In genomic region chr16:86555763-86556130, GRCh38 we compare ENCODE assay signal across 8 cellular contexts. TPM values are rescaled to one million over a fixed set of nuclear protein-coding genes. Genes with fewer than 3 reads are reported as not detected.
DNase-seq lines count a peak whose midpoint lies in the region; ATAC-seq, FAIRE-seq and TF ChIP-seq lines count a peak whose summit lies in the region.

No MANE protein-coding gene starts in this region.

- peaks cover 12% of the 10 kb centered on the region for H3K79me2 ChIP-seq in endothelial cell of umbilical vein (ENCODE audit: control insufficient read depth, insufficient read depth, low read length)

- TF ChIP-seq POLR2A in endothelial cell of umbilical vein (IDR thresholded peaks at IDR 0.05; ENCODE audit: low read depth, low read length) = no peak

- no peaks in the 10 kb centered on the region for H3K36me3 ChIP-seq in CD8-positive, alpha-beta T cell (ENCODE audit: insufficient read depth, low read length)
- H3K36me3 ChIP-seq in endothelial cell of umbilical vein (ENCODE audit: control insufficient read depth in 2 of 2, extremely low read depth in 1 of 2, insufficient read depth in 2 of 2, low read length in 2 of 2) (no peaks in the 10 kb centered on the region), pancreas (peaks cover 0 to 6% (median 0%) of the 10 kb centered on the region in 3 donors)

- peaks cover 11% of the 10 kb centered on the region for H3K27me3 Mint-ChIP-seq in CD8-positive, alpha-beta T cell (ENCODE audit: low read depth)

- ATAC-seq in CD8-positive, alpha-beta T cell = no peak
- ATAC-seq in pancreas = peak in 1 of 4 donors; percentile 11
- no peak for ATAC-seq in GM21390 (IDR thresholded peaks at IDR 0.05; ENCODE audit: unreplicated experiment)
- no peak for ATAC-seq in HG02642 (IDR thresholded peaks at IDR 0.05; ENCODE audit: poor library complexity, unreplicated experiment)

- 19 to 20% methylated on average over 16 of the region's 16 CpGs for WGBS in pancreas, 2 donors

- peak overlapping the region; percentile 99 for H2AFZ ChIP-seq in endothelial cell of umbilical vein (ENCODE audit: low read depth, low read length)

- CTCF ChIA-PET in CD8-positive, alpha-beta T cell (lab: Charles Lee) = interaction anchor here (0.7 kb wide), 1 partner anchor 9 kb away, joined by 3 read pairs; no protein-coding TSS in a partner anchor
- CTCF ChIA-PET in endothelial cell of umbilical vein (lab: Charles Lee) = no interaction called here

- H3K9me3 Mint-ChIP-seq in CD8-positive, alpha-beta T cell = no peaks in the 10 kb centered on the region

- POLR2A ChIA-PET in CD8-positive, alpha-beta T cell (lab: Charles Lee) = no interaction called here
- POLR2A ChIA-PET in endothelial cell of umbilical vein (lab: Charles Lee) = no interaction called here

- H3K27me3 ChIP-seq in CD8-positive, alpha-beta T cell (ENCODE audit: insufficient read depth, low read length) = no peaks in the 10 kb centered on the region
- H3K27me3 ChIP-seq in endothelial cell of umbilical vein (ENCODE audit: control insufficient read depth in 2 of 2, insufficient read depth in 2 of 2, low read length in 2 of 2) (peaks cover 3 to 5% of the 10 kb centered on the region in 2 experiments), pancreas (peaks cover 0 to 9% (median 0%) of the 10 kb centered on the region in 4 donors)

- H3K4me3 Mint-ChIP-seq in CD8-positive, alpha-beta T cell = peak overlapping the region; percentile 93

- H3K27ac ChIP-seq in CD8-positive, alpha-beta T cell (ENCODE audit: low read depth, low read length) = peak overlapping the region; percentile 93
- peak overlapping the region; percentile 89 for H3K27ac ChIP-seq in endothelial cell of umbilical vein (ENCODE audit: insufficient read depth, low read depth, low read length)
- H3K27ac ChIP-seq in pancreas = no peak overlapping the region

- H4K20me1 ChIP-seq in endothelial cell of umbilical vein (replicated peaks; ENCODE audit: control insufficient read depth, extremely low read depth, insufficient read depth, low read length) = no peaks in the 10 kb centered on the region

- H3K9me1 ChIP-seq in endothelial cell of umbilical vein (replicated peaks; ENCODE audit: control insufficient read depth, extremely low read depth, insufficient read depth, low read length) = no peaks in the 10 kb centered on the region

- intact Hi-C loops in CD8-positive, alpha-beta T cell (cut with DNase I, micrococcal nuclease) = loop anchor here (1.0 to 5.0 kb wide), 3 partner anchors 8 to 1211 kb away; partner anchors contain the start of gene ZCCHC14 (in 1 of the 2)
- intact Hi-C loops in endothelial cell of umbilical vein (cut with micrococcal nuclease) = no loop called here
- intact Hi-C loops in pancreas (cut with DNase I) = no loop called here

- H3K36me3 Mint-ChIP-seq in CD8-positive, alpha-beta T cell = peaks cover 19% of the 10 kb centered on the region

- H3K9me3 ChIP-seq in CD8-positive, alpha-beta T cell (ENCODE audit: low read length) = no peaks in the 10 kb centered on the region
- no peaks in the 10 kb centered on the region for H3K9me3 ChIP-seq in endothelial cell of umbilical vein (replicated peaks; ENCODE audit: control insufficient read depth, insufficient read depth, low read length)
- no peaks in the 10 kb centered on the region for H3K9me3 ChIP-seq in pancreas

- peak overlapping the region; percentile 87 for H3K4me3 ChIP-seq in CD8-positive, alpha-beta T cell (ENCODE audit: low read depth, low read length)
- peak overlapping the region; percentile 62 to 97 (median 87) for H3K4me3 ChIP-seq in endothelial cell of umbilical vein (replicated peaks in 1 of 3; ENCODE audit: insufficient read depth in 1 of 3, low read depth in 1 of 3, low read length in 3 of 3)
- H3K4me3 ChIP-seq in pancreas = peak overlapping the region; percentile 87 to 98 (median 94)

- FAIRE-seq in endothelial cell of umbilical vein (lab: Jason Lieb, UNC) (no peak), pancreas (lab: Jason Lieb, UNC) (no peak), urothelium cell line (lab: Jason Lieb, UNC) (no peak), GM19239 (lab: Jason Lieb, UNC) (no peak)

- no peak for TF ChIP-seq CTCF in CD8-positive, alpha-beta T cell (IDR thresholded peaks at IDR 0.05)
- TF ChIP-seq CTCF in endothelial cell of umbilical vein (IDR thresholded peaks at IDR 0.05; ENCODE audit: extremely low read depth in 1 of 2, insufficient read depth in 1 of 2, low read depth in 1 of 2, low read length in 2 of 2) (no peak), pancreas (IDR thresholded peaks at IDR 0.05) (no peak)

- H3K4me1 Mint-ChIP-seq in CD8-positive, alpha-beta T cell (ENCODE audit: low read depth) = peaks cover 27% of the 10 kb centered on the region

- peak overlapping the region; percentile 99 for H3K9ac ChIP-seq in endothelial cell of umbilical vein (replicated peaks; ENCODE audit: extremely low read depth, insufficient read depth, low read length)

- no peak for DNase-seq in CD8-positive, alpha-beta T cell
- DNase-seq in NCI-H69 (lab: John Stamatoyannopoulos, UW) (peak; percentile 16), endothelial cell of umbilical vein (ENCODE audit: low read depth, low spot score) (no peak), pancreas (no peak), urothelium cell line (ENCODE audit: low spot score) (no peak), GM19239 (ENCODE audit: insufficient read length, low spot score) (no peak)

- dilution Hi-C loops in endothelial cell of umbilical vein (cut with MboI; ENCODE audit: extremely low pct_ligation_motif_present, low sequenced_read_pairs) = no loop called here

- H3K27ac Mint-ChIP-seq in CD8-positive, alpha-beta T cell = peak overlapping the region; percentile 96

- peak overlapping the region; percentile 84 for H3K4me2 ChIP-seq in endothelial cell of umbilical vein (ENCODE audit: insufficient read depth, low read length)

- peaks cover 16% of the 10 kb centered on the region for H3K4me1 ChIP-seq in CD8-positive, alpha-beta T cell (ENCODE audit: insufficient read depth, low read length)
- peaks cover 12% of the 10 kb centered on the region for H3K4me1 ChIP-seq in endothelial cell of umbilical vein (ENCODE audit: control insufficient read depth, extremely low read depth, insufficient read depth, low read length)
- H3K4me1 ChIP-seq in pancreas = peaks cover 0 to 5% (median 3%) of the 10 kb centered on the region in 3 donors

- no TSS peak for BruUV-seq in endothelial cell of umbilical vein (replicated peaks; lab: Mats Ljungman, UMichigan)

TF ChIP-seq in endothelial cell of umbilical vein, 7 proteins besides CTCF, POLR2A, EP300 and RAD21:
- TF ChIP-seq MYC (IDR thresholded peaks at IDR 0.05; ENCODE audit: low read depth, low read length) = no peak
- no peak for TF ChIP-seq JUN (IDR thresholded peaks at IDR 0.05; ENCODE audit: borderline replicate concordance, insufficient read depth, insufficient read length, low read depth)
TF ChIP-seq in endothelial cell of umbilical vein: peak in this region for 0.

RNA-seq across cellular contexts. Expression of gene MTHFSD, which starts 0.7 kb away (rescaled TPM):
- 1 to 10 TPM; 6.2 to 7.8 TPM for total RNA-seq in CD8-positive, alpha-beta T cell
- total RNA-seq in endothelial cell of umbilical vein = 21.1 and 23.2 TPM in 2 replicates
- 16.7 and 17.8 TPM in 2 replicates for polyA plus RNA-seq in endothelial cell of umbilical vein
- polyA plus RNA-seq in endothelial cell of umbilical vein (2011; cell fraction: cytosol; rRNA removed) = 6.9 and 9.6 TPM in 2 replicates
- 67.5 and 76.2 TPM in 2 replicates for polyA plus RNA-seq in endothelial cell of umbilical vein (2011; cell fraction: nucleus; rRNA removed)
- 17.6 and 21.9 TPM in 2 replicates for polyA plus RNA-seq in endothelial cell of umbilical vein (2012)
- 20.2 and 21.4 TPM in 2 replicates for polyA minus RNA-seq in endothelial cell of umbilical vein
- polyA minus RNA-seq in endothelial cell of umbilical vein (2011; cell fraction: cytosol; rRNA and poly(A)+ RNA removed) = 7.2 TPM
- polyA minus RNA-seq in endothelial cell of umbilical vein (2011; cell fraction: nucleus; rRNA and poly(A)+ RNA removed) = 27.4 and 36.6 TPM in 2 replicates
- 10 to 100 TPM in 2 of 6 donors, 1 to 10 TPM in 4; 7.3 to 14.7 (median 8.0) TPM for total RNA-seq in pancreas
- 10 to 100 TPM; 14.2 to 17.6 TPM for polyA plus RNA-seq in pancreas

RNA-seq across cellular contexts. Expression of gene FOXC2, which starts 10.9 kb away (rescaled TPM):
- total RNA-seq in CD8-positive, alpha-beta T cell = under 1 TPM in 1 of 2 experiments, not detected in 1; 0.16 TPM
- 44.0 and 47.0 TPM in 2 replicates for total RNA-seq in endothelial cell of umbilical vein
- polyA plus RNA-seq in endothelial cell of umbilical vein = 7.2 and 7.7 TPM in 2 replicates
- polyA plus RNA-seq in endothelial cell of umbilical vein (2011; cell fraction: cytosol; rRNA removed) = 7.2 and 7.9 TPM in 2 replicates
- polyA plus RNA-seq in endothelial cell of umbilical vein (2011; cell fraction: nucleus; rRNA removed) = 8.5 and 9.7 TPM in 2 replicates
- polyA plus RNA-seq in endothelial cell of umbilical vein (2012) = 54.1 and 60.0 TPM in 2 replicates
- polyA minus RNA-seq in endothelial cell of umbilical vein = 3.8 and 6.0 TPM in 2 replicates
- polyA minus RNA-seq in endothelial cell of umbilical vein (2011; cell fraction: cytosol; rRNA and poly(A)+ RNA removed) = 3.3 TPM
- 9.2 and 14.3 TPM in 2 replicates for polyA minus RNA-seq in endothelial cell of umbilical vein (2011; cell fraction: nucleus; rRNA and poly(A)+ RNA removed)
- total RNA-seq in pancreas = under 1 TPM in 3 of 6 donors, not detected in 3; 0.06 to 0.17 (median 0.12) TPM
- under 1 TPM; 0.19 to 0.23 TPM for polyA plus RNA-seq in pancreas

RNA-seq across cellular contexts. Expression of gene FOXL1, which starts 22.6 kb away (rescaled TPM):
- under 1 TPM in 1 of 2 experiments, not detected in 1; 0.11 TPM for total RNA-seq in CD8-positive, alpha-beta T cell
- 3.8 and 4.2 TPM in 2 replicates for total RNA-seq in endothelial cell of umbilical vein
- 2.8 and 3.2 TPM in 2 replicates for polyA plus RNA-seq in endothelial cell of umbilical vein
- polyA plus RNA-seq in endothelial cell of umbilical vein (2011; cell fraction: cytosol; rRNA removed) = 1.0 and 1.5 TPM in 2 replicates
- 1.8 and 3.0 TPM in 2 replicates for polyA plus RNA-seq in endothelial cell of umbilical vein (2011; cell fraction: nucleus; rRNA removed)
- 1.1 and 1.4 TPM in 2 replicates for polyA plus RNA-seq in endothelial cell of umbilical vein (2012)
- 0.78 and 0.98 TPM in 2 replicates for polyA minus RNA-seq in endothelial cell of umbilical vein
- polyA minus RNA-seq in endothelial cell of umbilical vein (2011; cell fraction: cytosol; rRNA and poly(A)+ RNA removed) = 2.5 TPM
- 1.9 and 4.6 TPM in 2 replicates for polyA minus RNA-seq in endothelial cell of umbilical vein (2011; cell fraction: nucleus; rRNA and poly(A)+ RNA removed)
- under 1 TPM in 4 of 6 donors, not detected in 2; 0.06 to 0.18 (median 0.13) TPM for total RNA-seq in pancreas
- polyA plus RNA-seq in pancreas = under 1 TPM; 0.07 to 0.08 TPM

RNA-seq across cellular contexts. Expression of gene FOXF1, which starts 45.4 kb away (rescaled TPM):
- total RNA-seq in CD8-positive, alpha-beta T cell = not detected
- total RNA-seq in endothelial cell of umbilical vein (1.1 and 2.2 TPM in 2 replicates), pancreas (under 1 TPM; 0.16 to 0.78 (median 0.42) TPM)
- polyA plus RNA-seq in endothelial cell of umbilical vein (1.0 and 1.4 TPM in 2 replicates), pancreas (1 to 10 TPM in 1 of 2 donors, under 1 TPM in 1; 0.61 to 1.2 TPM)
- 0.97 and 1.2 TPM in 2 replicates for polyA plus RNA-seq in endothelial cell of umbilical vein (2011; cell fraction: cytosol; rRNA removed)
- polyA plus RNA-seq in endothelial cell of umbilical vein (2011; cell fraction: nucleus; rRNA removed) = 1.6 and 2.3 TPM in 2 replicates
- polyA plus RNA-seq in endothelial cell of umbilical vein (2012) = 0.34 and 0.79 TPM in 2 replicates
- polyA minus RNA-seq in endothelial cell of umbilical vein = 0.49 and 0.81 TPM in 2 replicates
- polyA minus RNA-seq in endothelial cell of umbilical vein (2011; cell fraction: cytosol; rRNA and poly(A)+ RNA removed) = 3.5 TPM
- 1.0 and 1.5 TPM in 2 replicates for polyA minus RNA-seq in endothelial cell of umbilical vein (2011; cell fraction: nucleus; rRNA and poly(A)+ RNA removed)

Comparison
In these comparisons a context has a peak if more than half of its experiments do, and no peak if none do; other contexts are left out.
1. H3K27ac ChIP-seq: peak in CD8-positive, alpha-beta T cell (single experiment) and endothelial cell of umbilical vein (single experiment); none in pancreas (0 of 4).
2. RNA of gene FOXC2, which starts 10.9 kb away (total RNA-seq): 44.0 to 47.0 TPM in endothelial cell of umbilical vein; 0.16 TPM in CD8-positive, alpha-beta T cell and 0.06 to 0.17 TPM in pancreas; every median in the first group is over 10 times any median in the second.
3. intact Hi-C loops: an anchor here in CD8-positive, alpha-beta T cell (1.0 to 5.0 kb wide); none called in endothelial cell of umbilical vein and pancreas.
4. Peak in every context shown above with its lines, with median percentiles within 50 percentile points of each other: H3K4me3 ChIP-seq.